In the genomic region with DNA sequence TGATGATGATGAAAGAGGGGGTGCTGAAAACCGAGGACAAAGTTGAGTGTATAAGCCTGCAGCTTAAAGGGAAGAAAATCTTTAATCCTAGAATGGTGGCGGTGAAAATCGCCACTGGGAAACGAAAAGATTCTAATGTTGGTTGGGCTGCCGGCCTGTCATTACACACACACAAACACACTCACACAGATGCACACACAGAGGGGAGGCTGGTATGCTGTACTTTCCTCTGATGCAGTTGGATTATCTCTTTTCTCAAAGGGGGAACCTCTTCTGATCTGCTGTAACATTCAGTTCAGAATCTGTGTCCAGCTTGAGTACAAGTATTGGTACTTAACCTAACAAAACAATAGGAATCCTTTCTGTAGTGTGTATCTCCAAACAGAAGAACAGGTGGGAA, we compare ENCODE assay signal across 14 cellular contexts. TPM values are rescaled to one million over a fixed set of nuclear protein-coding genes. Genes with fewer than 3 reads are reported as not detected.
DNase-seq lines count a peak whose midpoint lies in the region; ATAC-seq and TF ChIP-seq lines count a peak whose summit lies in the region.
"Had no signal": no experiment of that assay in that cellular context is flagged by ENCODE, and none has a peak within 500 bp of the region (broad histone marks: within the 10 kb centered on the region; RNA-seq: fewer than 3 reads in every experiment).

No MANE protein-coding gene starts in this region.

- H3K4me3 ChIP-seq in hepatocyte: no peak overlapping the region
- H3K4me3 ChIP-seq in HAP-1: no peak overlapping the region
- no peak overlapping the region for H3K4me3 ChIP-seq in suprapubic skin

- H3K9me3 Mint-ChIP-seq in stimulated activated naive B cell treated with anti-CD40 and anti-IgM and Interleukin-4, amounts not matched to agents 10 μg/mL and 1 μg/mL and 100 μg/mL, for 72 hours: peaks cover 0 to 4% of the 10 kb centered on the region in 2 donors
- H3K9me3 Mint-ChIP-seq: activated T-cell treated with anti-CD3 and anti-CD28 coated beads, Interleukin-2, amount 50 U/mL, for 24 hours; CD4-positive, alpha-beta T cell; immature natural killer cell; stimulated activated naive CD8-positive, alpha-beta T cell treated with anti-CD3 and anti-CD28 coated beads, Interleukin-15, amount 100 ng/mL, for 72 hours had no signal

- no peaks in the 10 kb centered on the region for H4K20me1 ChIP-seq in hepatocyte (ENCODE audit: insufficient read depth, poor library complexity, severe bottlenecking)

- peaks cover 43% of the 10 kb centered on the region for H3K4me1 ChIP-seq in hepatocyte (ENCODE audit: insufficient read depth)
- H3K4me1 ChIP-seq in HAP-1: peaks cover 22% of the 10 kb centered on the region
- H3K4me1 ChIP-seq in suprapubic skin: peaks cover 24% of the 10 kb centered on the region

- H3K27ac ChIP-seq in hepatocyte (peak overlapping the region; percentile 96), suprapubic skin (no peak overlapping the region)

- H3K4me1 Mint-ChIP-seq in stimulated activated naive B cell treated with anti-CD40 and anti-IgM and Interleukin-4, amounts not matched to agents 10 μg/mL and 1 μg/mL and 100 μg/mL, for 72 hours: peaks cover 30 to 52% of the 10 kb centered on the region in 2 donors

- H3K9me2 ChIP-seq in hepatocyte (replicated peaks; ENCODE audit: insufficient read depth): no peaks in the 10 kb centered on the region

- H3K9me3 ChIP-seq in hepatocyte (ENCODE audit: low read depth): no peaks in the 10 kb centered on the region
- peaks cover 3% of the 10 kb centered on the region; the same call in 1 of the 2 replicates for H3K9me3 ChIP-seq in HAP-1
- H3K9me3 ChIP-seq in suprapubic skin: no peaks in the 10 kb centered on the region

- WGBS in hepatocyte (ENCODE audit: low lambda C conversion rate, missing lambda C conversion rate): 58% methylated on average over 5 of the region's 5 CpGs
- WGBS in suprapubic skin: 82% methylated on average over 5 of the region's 5 CpGs

- TF ChIP-seq CTCF in hepatocyte (IDR thresholded peaks at IDR 0.05; ENCODE audit: poor library complexity) (no peak), suprapubic skin (IDR thresholded peaks at IDR 0.05) (no peak)

- H3K4me2 ChIP-seq in hepatocyte: peak overlapping the region; percentile 11

- H3K79me2 ChIP-seq in hepatocyte: peaks cover 6% of the 10 kb centered on the region

- no peaks in the 10 kb centered on the region for H3K27me3 Mint-ChIP-seq in stimulated activated naive B cell treated with anti-CD40 and anti-IgM and Interleukin-4, amounts not matched to agents 10 μg/mL and 1 μg/mL and 100 μg/mL, for 72 hours
- H3K27me3 Mint-ChIP-seq: activated T-cell treated with anti-CD3 and anti-CD28 coated beads, Interleukin-2, amount 50 U/mL, for 24 hours; CD4-positive, alpha-beta T cell; stimulated activated naive CD8-positive, alpha-beta T cell treated with anti-CD3 and anti-CD28 coated beads, Interleukin-15, amount 100 ng/mL, for 72 hours had no signal

- TF ChIP-seq POLR2A in suprapubic skin (IDR thresholded peaks at IDR 0.05): no peak

- in situ Hi-C loops in HAP-1 (cut with MboI; ENCODE audit: low sequenced_read_pairs): no loop called here

- H3K27me3 ChIP-seq in hepatocyte: no peaks in the 10 kb centered on the region
- no peaks in the 10 kb centered on the region for H3K27me3 ChIP-seq in HAP-1 (ENCODE audit: low read depth)
- H3K27me3 ChIP-seq in suprapubic skin: no peaks in the 10 kb centered on the region

- no peak overlapping the region for H2AFZ ChIP-seq in hepatocyte

- H3K36me3 Mint-ChIP-seq in stimulated activated naive B cell treated with anti-CD40 and anti-IgM and Interleukin-4, amounts not matched to agents 10 μg/mL and 1 μg/mL and 100 μg/mL, for 72 hours: peaks cover 4 to 22% of the 10 kb centered on the region in 2 donors

- ATAC-seq in GM19397 (IDR thresholded peaks at IDR 0.05; ENCODE audit: unreplicated experiment) (peak; percentile 8), HG03432 (IDR thresholded peaks at IDR 0.05; ENCODE audit: unreplicated experiment) (peak; percentile 15), HG03520 (IDR thresholded peaks at IDR 0.05; ENCODE audit: unreplicated experiment) (no peak)
- peak; percentile 56 to 58 for ATAC-seq in stimulated activated naive B cell treated with anti-CD40 and anti-IgM and Interleukin-4, amounts not matched to agents 10 μg/mL and 1 μg/mL and 100 μg/mL, for 72 hours (replicated peaks)
- ATAC-seq: stimulated activated naive CD8-positive, alpha-beta T cell treated with anti-CD3 and anti-CD28 coated beads, Interleukin-15, amount 100 ng/mL, for 72 hours had no signal

- DNase-seq in hepatocyte (ENCODE audit: low spot score) (peak; percentile 31), HAP-1 (ENCODE audit: low spot score in 2 of 2) (no peak), suprapubic skin (ENCODE audit: low spot score in 2 of 2) (no peak)
- no peak for DNase-seq in stimulated activated naive B cell treated with anti-CD40 and anti-IgM and Interleukin-4, amounts not matched to agents 10 μg/mL and 1 μg/mL and 100 μg/mL, for 72 hours
- DNase-seq: activated CD4-positive, alpha-beta T cell treated with anti-CD3 and anti-CD28 coated beads for 1 hour; activated T-cell treated with anti-CD3 and anti-CD28 coated beads, Interleukin-2, amount 50 U/mL, for 24 hours; CD4-positive, alpha-beta T cell; immature natural killer cell; NCI-H2107; retina; stimulated activated naive CD8-positive, alpha-beta T cell treated with anti-CD3 and anti-CD28 coated beads, Interleukin-15, amount 100 ng/mL, for 72 hours had no signal

- peak overlapping the region; percentile 38 for H3K27ac Mint-ChIP-seq in stimulated activated naive B cell treated with anti-CD40 and anti-IgM and Interleukin-4, amounts not matched to agents 10 μg/mL and 1 μg/mL and 100 μg/mL, for 72 hours
- H3K27ac Mint-ChIP-seq: activated T-cell treated with anti-CD3 and anti-CD28 coated beads, Interleukin-2, amount 50 U/mL, for 24 hours; CD4-positive, alpha-beta T cell; stimulated activated naive CD8-positive, alpha-beta T cell treated with anti-CD3 and anti-CD28 coated beads, Interleukin-15, amount 100 ng/mL, for 72 hours had no signal

- no peaks in the 10 kb centered on the region for H3K36me3 ChIP-seq in hepatocyte (replicated peaks; ENCODE audit: insufficient read depth, low read depth)
- H3K36me3 ChIP-seq in HAP-1 (replicated peaks): no peaks in the 10 kb centered on the region
- H3K36me3 ChIP-seq in suprapubic skin: no peaks in the 10 kb centered on the region

- peak overlapping the region in 1 of 2 donors; percentile 10 for H3K4me3 Mint-ChIP-seq in stimulated activated naive B cell treated with anti-CD40 and anti-IgM and Interleukin-4, amounts not matched to agents 10 μg/mL and 1 μg/mL and 100 μg/mL, for 72 hours
- H3K4me3 Mint-ChIP-seq: activated T-cell treated with anti-CD3 and anti-CD28 coated beads, Interleukin-2, amount 50 U/mL, for 24 hours; CD4-positive, alpha-beta T cell; immature natural killer cell; stimulated activated naive CD8-positive, alpha-beta T cell treated with anti-CD3 and anti-CD28 coated beads, Interleukin-15, amount 100 ng/mL, for 72 hours had no signal

- TF ChIP-seq EP300 in suprapubic skin (IDR thresholded peaks at IDR 0.05): no peak

RNA-seq across cellular contexts. Expression of a gene that starts 39.0 kb away (rescaled TPM):
- total RNA-seq in hepatocyte (98.8 and 107 TPM in 2 replicates), suprapubic skin (10 to 100 TPM; 58.1 to 91.6 (median 85.8) TPM)
- 191 and 231 TPM in 2 replicates for polyA plus RNA-seq in hepatocyte

RNA-seq across cellular contexts. Expression of a gene that starts 48.6 kb away (rescaled TPM):
- total RNA-seq in hepatocyte: 18.1 and 22.5 TPM in 2 replicates
- polyA plus RNA-seq in hepatocyte: 17.9 and 18.8 TPM in 2 replicates
- 10 to 100 TPM in 3 of 4 donors, 1 to 10 TPM in 1; 9.3 to 15.0 (median 14.4) TPM for total RNA-seq in suprapubic skin
